1 cellular context compared by ENCODE assay signal in genomic region chr10:49164587-49165188, GRCh38.
TF ChIP-seq lines count a peak whose summit lies in the region.

No MANE protein-coding gene starts in this region.

TF ChIP-seq in GM23338, 12 proteins besides CTCF, POLR2A, EP300 and RAD21 (continued from another document):
- no peak for TF ChIP-seq ZNF331 (CRISPR knock-in tag; IDR thresholded peaks at IDR 0.05; ENCODE audit: low read depth)
- no peak for TF ChIP-seq NANOG (IDR thresholded peaks at IDR 0.05; ENCODE audit: borderline replicate concordance)
- TF ChIP-seq EZH2phosphoT487 (IDR thresholded peaks at IDR 0.05; ENCODE audit: unreplicated experiment): no peak
- TF ChIP-seq POLR2AphosphoS5 (IDR thresholded peaks at IDR 0.05; ENCODE audit: low read depth): no peak
- no peak for TF ChIP-seq REST (IDR thresholded peaks at IDR 0.05; ENCODE audit: unreplicated experiment)
- no peak for TF ChIP-seq EZH2 (IDR thresholded peaks at IDR 0.05; ENCODE audit: low read depth, unreplicated experiment)
- TF ChIP-seq JUNB (IDR thresholded peaks at IDR 0.05; ENCODE audit: unreplicated experiment): no peak
- TF ChIP-seq ZNF114 (CRISPR knock-in tag; IDR thresholded peaks at IDR 0.05): no peak
- no peak for TF ChIP-seq STAT1 (IDR thresholded peaks at IDR 0.05; ENCODE audit: unreplicated experiment)
- TF ChIP-seq CREB1 (CRISPR knock-in tag; IDR thresholded peaks at IDR 0.05; ENCODE audit: low read depth): no peak
